ENCODE assay signal across 7 cellular contexts in the genomic region with DNA sequence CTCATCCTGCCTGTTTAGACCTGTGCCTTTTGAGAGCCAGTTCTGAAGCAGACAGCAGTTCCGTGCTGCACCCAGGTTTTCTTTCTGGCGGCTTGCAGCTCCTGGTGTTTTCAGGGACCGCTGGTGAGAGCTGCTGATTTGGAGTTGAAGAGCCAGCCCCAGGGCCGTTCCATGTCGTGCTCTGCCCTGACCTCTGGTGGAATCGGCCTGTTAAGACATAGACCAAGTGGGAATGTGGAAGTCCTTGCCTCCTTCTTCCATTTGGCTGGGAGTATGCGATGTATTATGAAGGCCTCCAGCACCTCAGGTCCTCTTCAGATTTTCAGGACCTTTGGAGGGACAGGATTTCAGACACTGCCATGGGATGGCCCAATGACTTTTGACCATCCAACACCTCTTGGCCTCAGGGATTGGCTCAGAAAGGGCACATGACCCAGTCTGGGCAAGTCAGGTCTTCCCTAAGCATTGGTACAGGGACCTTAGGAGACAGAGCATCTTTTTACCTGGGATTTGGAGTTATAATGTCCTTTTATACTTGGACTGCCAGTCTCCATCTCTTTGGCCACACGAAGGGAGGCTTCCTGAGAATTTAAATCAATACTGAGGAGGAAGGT.
A peak's percentile ranks its signal among the peaks of the same experiment; 100 is the strongest.
DNase-seq lines count a peak whose midpoint lies in the region; ATAC-seq and TF ChIP-seq lines count a peak whose summit lies in the region.

No MANE protein-coding gene starts in this region.

- peak; percentile 80 for TF ChIP-seq CTCF in GM12872 (IDR thresholded peaks at IDR 0.05; ENCODE audit: insufficient read depth, low read depth, low read length)
- peak; percentile 33; the same call in 1 of the 2 replicates for TF ChIP-seq CTCF in WTC11 (IDR thresholded peaks at IDR 0.05)

- CTCF ChIA-PET in WTC11 (lab: Charles Lee): interaction anchor here (0.5 to 2.0 kb wide), 44 partner anchors 9 to 1198 kb away, joined by 3 to 36 read pairs (median 4); partner anchors contain the start of genes CLINT1 and LSM11

- no peak overlapping the region for H3K27ac Mint-ChIP-seq in WTC11
- no peak overlapping the region for H3K27ac Mint-ChIP-seq in central memory CD8-positive, alpha-beta T cell (ENCODE audit: low read depth)

- H3K9me3 Mint-ChIP-seq in WTC11: no peaks in the 10 kb centered on the region
- H3K9me3 Mint-ChIP-seq in central memory CD8-positive, alpha-beta T cell: no peaks in the 10 kb centered on the region

- peaks cover 8% of the 10 kb centered on the region for H3K4me1 Mint-ChIP-seq in WTC11
- H3K4me1 Mint-ChIP-seq in central memory CD8-positive, alpha-beta T cell: peaks cover 19% of the 10 kb centered on the region

- no peaks in the 10 kb centered on the region for H3K27me3 Mint-ChIP-seq in WTC11 (ENCODE audit: low read depth)
- H3K27me3 Mint-ChIP-seq in central memory CD8-positive, alpha-beta T cell: peaks cover 66% of the 10 kb centered on the region

- H3K36me3 Mint-ChIP-seq in WTC11: no peaks in the 10 kb centered on the region
- H3K36me3 Mint-ChIP-seq in central memory CD8-positive, alpha-beta T cell (ENCODE audit: insufficient read depth): peaks cover 4% of the 10 kb centered on the region

- ATAC-seq in HG02571 (IDR thresholded peaks at IDR 0.05; ENCODE audit: unreplicated experiment) (peak; percentile 61), WTC11 (peak; percentile 100)
- peak; percentile 53 for ATAC-seq in central memory CD8-positive, alpha-beta T cell (replicated peaks; ENCODE audit: extremely low read depth, poor library complexity, severe bottlenecking)

- POLR2A ChIA-PET in WTC11 (lab: Charles Lee): no interaction called here

- DNase-seq in NCI-H2029 treated with DMSO at 0.1 percent for 48 hours (lab: John Stamatoyannopoulos, UW) (peak; percentile 22), WTC11 (ENCODE audit: low spot score) (peak; percentile 83), kidney tubule cell (ENCODE audit: low spot score) (peak; percentile 70)
- no peak for DNase-seq in central memory CD8-positive, alpha-beta T cell (ENCODE audit: low spot score in 2 of 2)
- DNase-seq in stimulated activated CD4-positive, alpha-beta T cell treated with anti-CD3 and anti-CD28 coated beads, Interleukin-2, amount 100 ng/mL, for 4 hours (ENCODE audit: low read depth): peak; percentile 9

- no peak overlapping the region for H3K4me3 Mint-ChIP-seq in WTC11
- peak overlapping the region; percentile 40 for H3K4me3 Mint-ChIP-seq in central memory CD8-positive, alpha-beta T cell

TF ChIP-seq in WTC11, 78 proteins besides CTCF, POLR2A, EP300 and RAD21:
- TF ChIP-seq PRDM15 (CRISPR knock-in tag; IDR thresholded peaks at IDR 0.05) (peak; percentile 61), FOXP1 (CRISPR knock-in tag; IDR thresholded peaks at IDR 0.05; ENCODE audit: borderline replicate concordance) (no peak), ZNF263 (CRISPR knock-in tag; IDR thresholded peaks at IDR 0.05; ENCODE audit: low read depth) (no peak), ATF6 (CRISPR knock-in tag; IDR thresholded peaks at IDR 0.05) (no peak)
- TF ChIP-seq, protein P1, sequence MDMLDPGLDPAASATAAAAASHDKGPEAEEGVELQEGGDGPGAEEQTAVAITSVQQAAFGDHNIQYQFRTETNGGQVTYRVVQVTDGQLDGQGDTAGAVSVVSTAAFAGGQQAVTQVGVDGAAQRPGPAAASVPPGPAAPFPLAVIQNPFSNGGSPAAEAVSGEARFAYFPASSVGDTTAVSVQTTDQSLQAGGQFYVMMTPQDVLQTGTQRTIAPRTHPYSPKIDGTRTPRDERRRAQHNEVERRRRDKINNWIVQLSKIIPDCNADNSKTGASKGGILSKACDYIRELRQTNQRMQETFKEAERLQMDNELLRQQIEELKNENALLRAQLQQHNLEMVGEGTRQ (CRISPR knock-in tag; IDR thresholded peaks at IDR 0.05): 0 out of 2 replicates have a peak, but pooled peaks have one; percentile 40

Comparison
In these comparisons a context has a peak if more than half of its experiments do, and no peak if none do; other contexts are left out.
1. DNase-seq: peak in NCI-H2029 treated with DMSO at 0.1 percent for 48 hours (single experiment), WTC11 (single experiment), kidney tubule cell (single experiment) and stimulated activated CD4-positive, alpha-beta T cell treated with anti-CD3 and anti-CD28 coated beads, Interleukin-2, amount 100 ng/mL, for 4 hours (single experiment); none in central memory CD8-positive, alpha-beta T cell (0 of 2).
2. Peak in every context shown above with its lines, with median percentiles within 50 percentile points of each other: ATAC-seq.